Comparison of ENCODE assay signal across 22 cellular contexts in genomic region chr2:7324706-7325105, GRCh38.
"Had no signal": no experiment of that assay in that cellular context is flagged by ENCODE, and none has a peak within 500 bp of the region (broad histone marks: within the 10 kb centered on the region; RNA-seq: fewer than 3 reads in every experiment).

No MANE protein-coding gene starts in this region.

- H3K27ac ChIP-seq: lower lobe of right lung, thoracic aorta, upper lobe of left lung had no signal

- H3K4me1 Mint-ChIP-seq: activated naive CD8-positive, alpha-beta T cell treated with anti-CD3 and anti-CD28 coated beads, Interleukin-2, amount 50 U/mL, for 24 hours; stimulated activated memory B cell treated with anti-CD40 and anti-IgM and Interleukin-4, amounts not matched to agents 10 μg/mL and 1 μg/mL and 100 μg/mL, for 72 hours had no signal

- H3K4me3 ChIP-seq: lower lobe of right lung, thoracic aorta, upper lobe of left lung had no signal

- H3K9ac ChIP-seq: SK-N-SH had no signal

- H3K27me3 ChIP-seq: upper lobe of left lung had no signal

- H3K4me3 Mint-ChIP-seq: activated CD8-positive, alpha-beta T cell treated with anti-CD3 and anti-CD28 coated beads, Interleukin-2, amount 10 ng/mL, durations not matched to agents 7 days and 5 days; activated naive CD8-positive, alpha-beta T cell treated with anti-CD3 and anti-CD28 coated beads, Interleukin-2, amount 50 U/mL, for 24 hours; activated T-helper 1 cell treated with anti-CD3 and anti-CD28 coated beads, Interleukin-12 subunit alpha, Interleukin-12 subunit beta, Interleukin-2, Interleukin-4 antibody, amounts not matched to agents 30 ng/mL and 10 ng/mL and 1 ng/mL, durations not matched to agents 14 hours and 24 hours and 36 hours; brain; naive thymus-derived CD4-positive, alpha-beta T cell; stimulated activated memory B cell treated with anti-CD40 and anti-IgM and Interleukin-4, amounts not matched to agents 10 μg/mL and 1 μg/mL and 100 μg/mL, for 72 hours had no signal

- H3K36me3 Mint-ChIP-seq: brain; naive thymus-derived CD4-positive, alpha-beta T cell; stimulated activated memory B cell treated with anti-CD40 and anti-IgM and Interleukin-4, amounts not matched to agents 10 μg/mL and 1 μg/mL and 100 μg/mL, for 72 hours had no signal

- H3K4me1 ChIP-seq: lower lobe of right lung, upper lobe of left lung had no signal

- H3K9me3 Mint-ChIP-seq: activated naive CD8-positive, alpha-beta T cell treated with anti-CD3 and anti-CD28 coated beads, Interleukin-2, amount 50 U/mL, for 24 hours; activated T-helper 1 cell treated with anti-CD3 and anti-CD28 coated beads, Interleukin-12 subunit alpha, Interleukin-12 subunit beta, Interleukin-2, Interleukin-4 antibody, amounts not matched to agents 30 ng/mL and 10 ng/mL and 1 ng/mL, durations not matched to agents 14 hours and 24 hours and 36 hours; brain; naive thymus-derived CD4-positive, alpha-beta T cell had no signal

- H3K27me3 Mint-ChIP-seq: brain; stimulated activated memory B cell treated with anti-CD40 and anti-IgM and Interleukin-4, amounts not matched to agents 10 μg/mL and 1 μg/mL and 100 μg/mL, for 72 hours had no signal

- H3K27ac Mint-ChIP-seq: activated CD8-positive, alpha-beta T cell treated with anti-CD3 and anti-CD28 coated beads, Interleukin-2, amount 10 ng/mL, durations not matched to agents 7 days and 5 days; activated naive CD8-positive, alpha-beta T cell treated with anti-CD3 and anti-CD28 coated beads, Interleukin-2, amount 50 U/mL, for 24 hours; activated T-helper 1 cell treated with anti-CD3 and anti-CD28 coated beads, Interleukin-12 subunit alpha, Interleukin-12 subunit beta, Interleukin-2, Interleukin-4 antibody, amounts not matched to agents 30 ng/mL and 10 ng/mL and 1 ng/mL, durations not matched to agents 14 hours and 24 hours and 36 hours; brain; naive thymus-derived CD4-positive, alpha-beta T cell; progenitor cell of endocrine pancreas; stimulated activated memory B cell treated with anti-CD40 and anti-IgM and Interleukin-4, amounts not matched to agents 10 μg/mL and 1 μg/mL and 100 μg/mL, for 72 hours had no signal

- H3K36me3 ChIP-seq: lower lobe of right lung, thoracic aorta, upper lobe of left lung had no signal

- DNase-seq: activated CD4-positive, alpha-beta T cell treated with anti-CD3 and anti-CD28 coated beads, Interleukin-2, amount 50 U/mL, for 1 hour; activated CD8-positive, alpha-beta T cell treated with anti-CD3 and anti-CD28 coated beads, Interleukin-2, amount 10 ng/mL, durations not matched to agents 7 days and 5 days; activated gamma-delta T cell; activated naive CD4-positive, alpha-beta T cell treated with anti-CD3 and anti-CD28 coated beads, Interleukin-2, amount 50 U/mL, for 16 hours; activated naive CD8-positive, alpha-beta T cell treated with anti-CD3 and anti-CD28 coated beads, Interleukin-2, amount 50 U/mL, for 24 hours; effector CD4-positive, alpha-beta T cell; erythroblast; foreskin fibroblast; glutamatergic neuron; hippocampal formation; lower lobe of right lung; naive thymus-derived CD4-positive, alpha-beta T cell; SK-N-SH; stimulated activated CD4-positive, alpha-beta T cell treated with anti-CD3 and anti-CD28 coated beads, Interleukin-2, amount 100 ng/mL, for 24 hours; T-helper 2 cell had no signal

- ATAC-seq: activated CD4-positive, CD25-positive, alpha-beta regulatory T cell treated with anti-CD3 and anti-CD28 coated beads, Interleukin-2, amount 50 U/mL, for 24 hours; activated CD8-positive, alpha-beta T cell treated with anti-CD3 and anti-CD28 coated beads, Interleukin-2, amount 10 ng/mL, durations not matched to agents 7 days and 5 days; activated naive CD8-positive, alpha-beta T cell treated with anti-CD3 and anti-CD28 coated beads, Interleukin-2, amount 50 U/mL, for 24 hours; lower lobe of right lung; naive thymus-derived CD4-positive, alpha-beta T cell; stimulated activated memory B cell treated with anti-CD40 and anti-IgM and Interleukin-4, amounts not matched to agents 10 μg/mL and 1 μg/mL and 100 μg/mL, for 72 hours had no signal

- H3K9me3 ChIP-seq: lower lobe of right lung, SK-N-SH, thoracic aorta, upper lobe of left lung had no signal
